Comparison of ENCODE assay signal across 9 cellular contexts in the genomic region with DNA sequence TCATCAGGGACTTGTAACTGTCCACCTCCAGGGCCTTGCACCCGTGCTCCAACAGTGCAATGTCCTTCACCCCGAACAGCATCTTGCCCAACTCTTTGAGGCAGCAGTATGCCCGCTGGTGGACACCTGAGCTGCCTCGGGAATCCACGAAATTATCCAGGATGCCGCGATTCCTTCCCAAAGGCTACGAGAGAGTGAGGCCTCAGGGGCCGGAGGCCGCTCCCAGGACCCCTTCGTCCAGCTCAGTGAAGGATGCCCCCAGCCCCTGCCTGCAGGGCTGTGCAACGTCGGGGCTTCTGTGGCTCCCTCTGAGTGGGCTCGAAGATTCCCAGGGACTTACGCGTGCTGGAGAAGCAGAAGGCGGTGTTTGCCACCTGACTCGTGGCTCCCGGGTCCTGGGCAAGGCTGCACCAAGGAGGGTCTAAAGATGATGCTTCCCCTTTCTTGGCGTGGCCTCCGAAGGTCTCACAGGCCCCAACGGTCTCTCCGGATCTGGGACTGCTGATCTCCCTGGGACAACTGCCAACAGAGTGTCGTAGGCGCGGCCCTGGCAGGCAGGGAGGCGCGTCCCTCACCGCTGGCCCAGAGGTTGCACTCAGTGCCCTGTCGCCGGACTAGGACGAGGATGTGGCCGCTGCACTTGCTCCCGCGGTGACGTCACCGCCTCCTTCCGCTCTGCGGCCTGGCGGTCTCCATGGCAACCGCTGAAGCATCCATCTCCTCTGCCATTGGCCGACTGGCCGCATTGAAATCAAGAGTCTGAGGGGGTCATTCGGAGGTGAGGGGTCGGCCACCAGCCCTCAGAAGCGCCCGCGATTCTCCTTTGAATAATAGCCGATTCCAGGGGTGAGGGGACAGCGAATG. TPM values are rescaled to one million over a fixed set of nuclear protein-coding genes. Genes with fewer than 3 reads are reported as not detected.
DNase-seq lines count a peak whose midpoint lies in the region; ATAC-seq, FAIRE-seq and TF ChIP-seq lines count a peak whose summit lies in the region.
"Had no signal": no experiment of that assay in that cellular context is flagged by ENCODE, and none has a peak within 500 bp of the region (broad histone marks: within the 10 kb centered on the region; RNA-seq: fewer than 3 reads in every experiment).

PNMA8C (minus strand) TSS at position 659 of the 864 bp plus-strand sequence; CDS start at position 82, 577 bp downstream.

- H2AK5ac ChIP-seq in H1 (ENCODE audit: low read depth, low read length) (no peak within 1 kb of the TSS), mesendoderm (ENCODE audit: low read length) (no peak within 1 kb of the TSS)

- H3K23me2 ChIP-seq in H1 (ENCODE audit: low read depth, low read length): peaks cover 8% of the 10 kb centered on the region

- peak within 1 kb of the TSS; percentile 61; the same call in 1 of the 2 replicates for H2BK15ac ChIP-seq in H1 (ENCODE audit: low read length)
- H2BK15ac ChIP-seq in mesendoderm (replicated peaks; ENCODE audit: low read depth): no peak within 1 kb of the TSS

- no peak within 1 kb of the TSS for H3K27ac ChIP-seq in CD8-positive, alpha-beta memory T cell (ENCODE audit: low read depth, low read length)
- H3K27ac ChIP-seq in H1 (ENCODE audit: low read depth, low read length) (no peak within 1 kb of the TSS), mesendoderm (ENCODE audit: low read depth, low read length) (no peak within 1 kb of the TSS)

- peaks cover 12% of the 10 kb centered on the region for H3K4me1 ChIP-seq in CD8-positive, alpha-beta memory T cell (ENCODE audit: insufficient read depth, low read length)
- H3K4me1 ChIP-seq in H1 (replicated peaks in 1 of 4; ENCODE audit: control insufficient read depth in 3 of 4, insufficient read depth in 4 of 4, low read length in 3 of 4) (peaks cover 3 to 6% (median 5%) of the 10 kb centered on the region in 4 experiments; a peak in 6 of 7 replicates), mesendoderm (ENCODE audit: control insufficient read depth, low read depth, low read length) (no peaks in the 10 kb centered on the region)

- no peak within 1 kb of the TSS for H3K4ac ChIP-seq in H1 (replicated peaks; ENCODE audit: insufficient read length, low read depth, low read length)
- no peak within 1 kb of the TSS for H3K4ac ChIP-seq in mesendoderm (ENCODE audit: low read depth, low read length)

- 39% methylated on average over 37 of the region's 50 CpGs; no CpG with 5 or more reads in 1 of the 2 experiments for WGBS in H1 (ENCODE audit: extremely low coverage in 1 of 2, insufficient coverage in 1 of 2, insufficient read length in 1 of 2, insufficient replicate concordance in 2 of 2, low coverage in 1 of 2, low lambda C conversion rate in 2 of 2, missing lambda C conversion rate in 1 of 2), 2 experiments
- WGBS in mesendoderm (ENCODE audit: extremely low coverage, insufficient coverage, low lambda C conversion rate): no CpG with 5 or more reads among the region's 50 CpGs

- H3K18ac ChIP-seq in H1 (ENCODE audit: extremely low read depth, low read length): no peak within 1 kb of the TSS
- H3K18ac ChIP-seq in mesendoderm (ENCODE audit: low read length): no peak within 1 kb of the TSS

- FAIRE-seq in H1 (lab: Jason Lieb, UNC): peak; percentile 65

- H2AFZ ChIP-seq in H1 (ENCODE audit: low read length): peak within 1 kb of the TSS; percentile 80; the same call in 1 of the 2 replicates

- peak within 1 kb of the TSS in 7 of 8 donors; percentile 8 to 88 (median 53) for H3K27ac Mint-ChIP-seq in CD8-positive, alpha-beta memory T cell
- H3K27ac Mint-ChIP-seq in activated CD8-positive, alpha-beta T cell treated with anti-CD3 and anti-CD28 coated beads, Interleukin-2, amount 10 ng/mL, durations not matched to agents 7 days and 5 days: peak within 1 kb of the TSS; percentile 54
- peak within 1 kb of the TSS; percentile 88 for H3K27ac Mint-ChIP-seq in stimulated activated naive B cell treated with anti-CD40 and anti-IgM and Interleukin-4, amounts not matched to agents 10 μg/mL and 1 μg/mL and 100 μg/mL, for 72 hours

- no peak within 1 kb of the TSS for H3K56ac ChIP-seq in H1 (replicated peaks; ENCODE audit: insufficient read length, low read depth, low read length)
- H3K56ac ChIP-seq in mesendoderm (ENCODE audit: low read length): no peak within 1 kb of the TSS

- no peak for TF ChIP-seq CTCF in H1 (IDR thresholded peaks at IDR 0.05; ENCODE audit: control extremely low read depth in 1 of 3, insufficient read depth in 1 of 3, low read depth in 1 of 3, low read length in 3 of 3)

- H4K5ac ChIP-seq in H1 (ENCODE audit: insufficient read length, low read depth, low read length) (no peak within 1 kb of the TSS), mesendoderm (ENCODE audit: low read length) (no peak within 1 kb of the TSS)

- peak; percentile 87 for ATAC-seq in activated CD8-positive, alpha-beta T cell treated with anti-CD3 and anti-CD28 coated beads, Interleukin-2, amount 10 ng/mL, durations not matched to agents 7 days and 5 days
- peak; percentile 68 to 75 for ATAC-seq in stimulated activated naive B cell treated with anti-CD40 and anti-IgM and Interleukin-4, amounts not matched to agents 10 μg/mL and 1 μg/mL and 100 μg/mL, for 72 hours (replicated peaks)
- no peak for ATAC-seq in GM21515 (IDR thresholded peaks at IDR 0.05; ENCODE audit: unreplicated experiment)
- no peak for ATAC-seq in HG03342 (IDR thresholded peaks at IDR 0.05; ENCODE audit: unreplicated experiment)

- H3K79me1 ChIP-seq in H1 (ENCODE audit: low read depth, low read length): no peaks in the 10 kb centered on the region
- no peaks in the 10 kb centered on the region for H3K79me1 ChIP-seq in mesendoderm (ENCODE audit: low read length)

- TF ChIP-seq EP300 in H1 (IDR thresholded peaks at IDR 0.05; ENCODE audit: borderline replicate concordance in 1 of 2, low read depth in 2 of 2, low read length in 2 of 2): no peak

- no peaks in the 10 kb centered on the region for H3K9me3 ChIP-seq in CD8-positive, alpha-beta memory T cell (ENCODE audit: low read length)
- no peaks in the 10 kb centered on the region for H3K9me3 ChIP-seq in H1 (ENCODE audit: insufficient read depth in 2 of 2, low read depth in 1 of 2, low read length in 1 of 2)

- TF ChIP-seq POLR2A in H1 (IDR thresholded peaks at IDR 0.05; ENCODE audit: control extremely low read depth in 1 of 2, low read depth in 2 of 2, low read length in 2 of 2): no peak

- no peak within 1 kb of the TSS for H4K91ac ChIP-seq in H1 (replicated peaks; ENCODE audit: insufficient read length, low read length)

- H3K79me2 ChIP-seq in H1 (ENCODE audit: control insufficient read depth in 1 of 2, insufficient read depth in 2 of 2, low read length in 2 of 2) (no peaks in the 10 kb centered on the region), mesendoderm (ENCODE audit: control insufficient read depth, insufficient read depth, low read length) (no peaks in the 10 kb centered on the region)

- H3K23ac ChIP-seq in H1 (ENCODE audit: insufficient read length) (no peak within 1 kb of the TSS), mesendoderm (ENCODE audit: low read length) (no peak within 1 kb of the TSS)

- H4K20me1 ChIP-seq in H1 (replicated peaks in 1 of 2; ENCODE audit: control insufficient read depth in 1 of 2, insufficient read depth in 2 of 2, low read length in 2 of 2): no peaks in the 10 kb centered on the region

- H2BK12ac ChIP-seq in H1 (ENCODE audit: low read depth, low read length): no peak within 1 kb of the TSS

- peaks cover 44 to 72% of the 10 kb centered on the region in 2 donors for H3K27me3 Mint-ChIP-seq in CD8-positive, alpha-beta memory T cell
- peaks cover 61% of the 10 kb centered on the region for H3K27me3 Mint-ChIP-seq in activated CD8-positive, alpha-beta T cell treated with anti-CD3 and anti-CD28 coated beads, Interleukin-2, amount 10 ng/mL, durations not matched to agents 7 days and 5 days (ENCODE audit: low read depth)
- peaks cover 65 to 87% of the 10 kb centered on the region in 2 donors for H3K27me3 Mint-ChIP-seq in stimulated activated naive B cell treated with anti-CD40 and anti-IgM and Interleukin-4, amounts not matched to agents 10 μg/mL and 1 μg/mL and 100 μg/mL, for 72 hours

- H3K36me3 Mint-ChIP-seq in CD8-positive, alpha-beta memory T cell: no peaks in the 10 kb centered on the region
- peaks cover 2% of the 10 kb centered on the region for H3K36me3 Mint-ChIP-seq in activated CD8-positive, alpha-beta T cell treated with anti-CD3 and anti-CD28 coated beads, Interleukin-2, amount 10 ng/mL, durations not matched to agents 7 days and 5 days (ENCODE audit: low read depth)
- peaks cover 0 to 2% of the 10 kb centered on the region in 2 donors for H3K36me3 Mint-ChIP-seq in stimulated activated naive B cell treated with anti-CD40 and anti-IgM and Interleukin-4, amounts not matched to agents 10 μg/mL and 1 μg/mL and 100 μg/mL, for 72 hours

- H3K14ac ChIP-seq in H1 (ENCODE audit: insufficient read length): no peak within 1 kb of the TSS

- H3K4me2 ChIP-seq in H1 (ENCODE audit: insufficient read depth in 1 of 2, low read depth in 2 of 2, low read length in 2 of 2) (peak within 1 kb of the TSS; percentile 73 to 95), mesendoderm (ENCODE audit: low read length) (no peak within 1 kb of the TSS)

- no peak for TF ChIP-seq RAD21 in H1 (IDR thresholded peaks at IDR 0.05 in 1 of 2, conservative IDR thresholded peaks at IDR 0.05 in 1 of 2; ENCODE audit: low read depth in 2 of 2, low read length in 2 of 2)

- H4K8ac ChIP-seq in H1 (ENCODE audit: extremely low read depth, insufficient read depth, low read length) (no peak within 1 kb of the TSS; the same call in 1 of the 2 replicates), mesendoderm (ENCODE audit: low read depth, low read length) (no peak within 1 kb of the TSS)

- no peaks in the 10 kb centered on the region for H3K36me3 ChIP-seq in CD8-positive, alpha-beta memory T cell (ENCODE audit: insufficient read depth, low read length)
- H3K36me3 ChIP-seq in H1 (ENCODE audit: control insufficient read depth in 2 of 4, insufficient read depth in 4 of 4, low read length in 3 of 4): no peaks in the 10 kb centered on the region
- no peaks in the 10 kb centered on the region for H3K36me3 ChIP-seq in mesendoderm (ENCODE audit: control insufficient read depth, insufficient read depth, low read length)

- POLR2A ChIA-PET in CD8-positive, alpha-beta memory T cell (lab: Charles Lee): no interaction called here
- POLR2A ChIA-PET in activated CD8-positive, alpha-beta T cell treated with anti-CD3 and anti-CD28 coated beads, Interleukin-2, amount 10 ng/mL, durations not matched to agents 7 days and 5 days (lab: Charles Lee): no interaction called here
- POLR2A ChIA-PET in H1 (lab: Charles Lee; ENCODE audit: partially characterized antibody): interaction anchor here (1.0 to 1.4 kb wide), 3 partner anchors 13 to 23 kb away, joined by 3 to 6 read pairs (median 5); no protein-coding TSS in a partner anchor

- H3K27me3 ChIP-seq in CD8-positive, alpha-beta memory T cell (ENCODE audit: insufficient read depth, low read length, poor library complexity, severe bottlenecking): peaks cover 28% of the 10 kb centered on the region
- H3K27me3 ChIP-seq in H1 (replicated peaks in 1 of 4; ENCODE audit: control insufficient read depth in 3 of 4, extremely low read depth in 1 of 4, insufficient read depth in 3 of 4, low read length in 3 of 4): peaks cover 0 to 20% (median 15%) of the 10 kb centered on the region in 4 experiments; a peak in 5 of 7 replicates
- no peaks in the 10 kb centered on the region for H3K27me3 ChIP-seq in mesendoderm (ENCODE audit: insufficient read depth, low read length, poor library complexity)

- H3K4me1 Mint-ChIP-seq in CD8-positive, alpha-beta memory T cell: peaks cover 21 to 36% (median 29%) of the 10 kb centered on the region in 3 donors
- H3K4me1 Mint-ChIP-seq in activated CD8-positive, alpha-beta T cell treated with anti-CD3 and anti-CD28 coated beads, Interleukin-2, amount 10 ng/mL, durations not matched to agents 7 days and 5 days (ENCODE audit: low read depth): peaks cover 34% of the 10 kb centered on the region
- peaks cover 22 to 25% of the 10 kb centered on the region in 2 donors for H3K4me1 Mint-ChIP-seq in stimulated activated naive B cell treated with anti-CD40 and anti-IgM and Interleukin-4, amounts not matched to agents 10 μg/mL and 1 μg/mL and 100 μg/mL, for 72 hours

- peak; percentile 12 to 68 (median 27) for DNase-seq in CD8-positive, alpha-beta memory T cell
- DNase-seq in NCI-H1436 (lab: John Stamatoyannopoulos, UW) (peak; percentile 33), H1 (ENCODE audit: low read depth in 1 of 2, low spot score in 2 of 2) (peak in 1 of 2 experiments; percentile 93), mesendoderm (peak; percentile 90)
- DNase-seq in activated CD8-positive, alpha-beta T cell treated with anti-CD3 and anti-CD28 coated beads, Interleukin-2, amount 10 ng/mL, durations not matched to agents 7 days and 5 days: peak; percentile 81
- peak; percentile 43 for DNase-seq in stimulated activated naive B cell treated with anti-CD40 and anti-IgM and Interleukin-4, amounts not matched to agents 10 μg/mL and 1 μg/mL and 100 μg/mL, for 72 hours

- H2BK5ac ChIP-seq in H1 (ENCODE audit: low read depth, low read length) (peak within 1 kb of the TSS; percentile 52; the same call in 1 of the 2 replicates), mesendoderm (ENCODE audit: low read length) (no peak within 1 kb of the TSS)

- no peak within 1 kb of the TSS for H2BK20ac ChIP-seq in H1 (ENCODE audit: low read length)

- H3K4me3 ChIP-seq in CD8-positive, alpha-beta memory T cell (ENCODE audit: low read length): peak within 1 kb of the TSS; percentile 47
- H3K4me3 ChIP-seq in H1 (ENCODE audit: extremely low read depth in 1 of 4, insufficient read depth in 2 of 4, low read depth in 3 of 4, low read length in 4 of 4) (peak within 1 kb of the TSS; percentile 37 to 59 (median 54)), mesendoderm (ENCODE audit: low read length) (no peak within 1 kb of the TSS)

- no peak within 1 kb of the TSS for H2BK120ac ChIP-seq in H1 (replicated peaks; ENCODE audit: low read depth, low read length)
- no peak within 1 kb of the TSS for H2BK120ac ChIP-seq in mesendoderm (ENCODE audit: low read depth, low read length)

- H3K9ac ChIP-seq in H1 (replicated peaks in 1 of 4; ENCODE audit: extremely low read depth in 1 of 4, low read depth in 3 of 4, low read length in 3 of 4): peak within 1 kb of the TSS in 1 of 4 experiments; percentile 2; a peak in 2 of 7 replicates
- H3K9ac ChIP-seq in mesendoderm (ENCODE audit: low read length): no peak within 1 kb of the TSS

- H3K4me3 Mint-ChIP-seq in CD8-positive, alpha-beta memory T cell: peak within 1 kb of the TSS; percentile 74 to 88 (median 77)
- peak within 1 kb of the TSS; percentile 58 for H3K4me3 Mint-ChIP-seq in activated CD8-positive, alpha-beta T cell treated with anti-CD3 and anti-CD28 coated beads, Interleukin-2, amount 10 ng/mL, durations not matched to agents 7 days and 5 days
- H3K4me3 Mint-ChIP-seq in stimulated activated naive B cell treated with anti-CD40 and anti-IgM and Interleukin-4, amounts not matched to agents 10 μg/mL and 1 μg/mL and 100 μg/mL, for 72 hours: peak within 1 kb of the TSS; percentile 79 to 86

- H3K9me3 Mint-ChIP-seq in CD8-positive, alpha-beta memory T cell: no peaks in the 10 kb centered on the region
- H3K9me3 Mint-ChIP-seq in activated CD8-positive, alpha-beta T cell treated with anti-CD3 and anti-CD28 coated beads, Interleukin-2, amount 10 ng/mL, durations not matched to agents 7 days and 5 days (ENCODE audit: insufficient read depth): no peaks in the 10 kb centered on the region
- H3K9me3 Mint-ChIP-seq in stimulated activated naive B cell treated with anti-CD40 and anti-IgM and Interleukin-4, amounts not matched to agents 10 μg/mL and 1 μg/mL and 100 μg/mL, for 72 hours: no peaks in the 10 kb centered on the region

- CTCF ChIA-PET in CD8-positive, alpha-beta memory T cell (lab: Charles Lee): interaction anchor here (1.4 kb wide), 1 partner anchor 32 kb away, joined by 3 read pairs; no protein-coding TSS in a partner anchor
- CTCF ChIA-PET in activated CD8-positive, alpha-beta T cell treated with anti-CD3 and anti-CD28 coated beads, Interleukin-2, amount 10 ng/mL, durations not matched to agents 7 days and 5 days (lab: Charles Lee): no interaction called here
- CTCF ChIA-PET in H1 (lab: Charles Lee; ENCODE audit: partially characterized antibody): interaction anchor here (0.9 to 1.3 kb wide), 2 partner anchors 19 to 87 kb away, joined by 3 read pairs; no protein-coding TSS in a partner anchor

RNA-seq across cellular contexts. Expression of gene PNMA8C, which starts in this region (rescaled TPM):
- total RNA-seq in CD8-positive, alpha-beta memory T cell: not detected
- not detected for polyA plus RNA-seq in CD8-positive, alpha-beta memory T cell
- total RNA-seq in activated CD8-positive, alpha-beta T cell treated with anti-CD3 and anti-CD28 coated beads, Interleukin-2, amount 10 ng/mL, durations not matched to agents 7 days and 5 days: under 1 TPM in 1 of 2 experiments, not detected in 1; 0.08 TPM
- 1.7 and 1.8 TPM in 2 replicates for total RNA-seq in H1 (2021; fragmentation: NEBNext Ultra II Directional; extraction: Animal tissue kit (Norgen Biotek cat#: 25700))
- 0.46 and 0.53 TPM in 2 replicates for polyA plus RNA-seq in H1 (2011; rRNA removed)
- polyA plus RNA-seq in H1 (2011; cell fraction: cytosol; rRNA removed): 0.48 TPM
- 0.46 TPM for polyA plus RNA-seq in H1 (2011; cell fraction: nucleus; rRNA removed)
- polyA plus RNA-seq in H1 (2012, experiment 1 of 2): 0.66 to 1.0 TPM (median 0.76 TPM) in 4 replicates
- polyA plus RNA-seq in H1 (2012, experiment 2 of 2): 0.10 TPM
- 0.57 TPM for polyA plus RNA-seq in H1 (2013, experiment 1 of 2)
- 0.63 TPM for polyA plus RNA-seq in H1 (2013, experiment 2 of 2)
- polyA minus RNA-seq in H1 (2011; rRNA and poly(A)+ RNA removed): 0.91 and 1.1 TPM in 2 replicates
- 0.59 TPM for polyA minus RNA-seq in H1 (2011; cell fraction: cytosol; rRNA and poly(A)+ RNA removed)
- 0.50 TPM for polyA minus RNA-seq in H1 (2011; cell fraction: nucleus; rRNA and poly(A)+ RNA removed)
- 0.08 TPM for polyA plus RNA-seq in mesendoderm (2013, experiment 1 of 2)
- 0.10 TPM for polyA plus RNA-seq in mesendoderm (2013, experiment 2 of 2)
- total RNA-seq: dermis microvascular lymphatic vessel endothelial cell had no signal

Comparison
In these comparisons a context has a peak if more than half of its experiments do, and no peak if none do; other contexts are left out.
1. Peak in DNase-seq and H3K4me3 ChIP-seq in CD8-positive, alpha-beta memory T cell; RNA of the gene not detected or under 1 TPM.
2. Peak in DNase-seq and ATAC-seq in activated CD8-positive, alpha-beta T cell treated with anti-CD3 and anti-CD28 coated beads, Interleukin-2, amount 10 ng/mL, durations not matched to agents 7 days and 5 days; RNA of the gene not detected or under 1 TPM.
3. ATAC-seq: peak in stimulated activated naive B cell treated with anti-CD40 and anti-IgM and Interleukin-4, amounts not matched to agents 10 μg/mL and 1 μg/mL and 100 μg/mL, for 72 hours (2 of 2); none in GM21515 (single experiment) and HG03342 (single experiment).
4. Peak in every context shown above with its lines, with median percentiles within 50 percentile points of each other: H3K27ac Mint-ChIP-seq and H3K4me3 Mint-ChIP-seq.